Comparison of ENCODE assay signal across 1 cellular context in genomic region chr22:30777589-30777988, GRCh38.
TF ChIP-seq lines count a peak whose summit lies in the region.

No MANE protein-coding gene starts in this region.

TF ChIP-seq in SK-N-SH treated with all-trans-retinoic acid at 6 μM for 48 hours, 23 proteins besides CTCF, POLR2A, EP300 and RAD21 (continued from another document):
- TF ChIP-seq ZNF565 (CRISPR knock-in tag; conservative IDR thresholded peaks at IDR 0.05; ENCODE audit: low read depth): no peak
- no peak for TF ChIP-seq ZFP3 (CRISPR knock-in tag; IDR thresholded peaks at IDR 0.05)
- TF ChIP-seq ZNF8 (CRISPR knock-in tag; IDR thresholded peaks at IDR 0.05): no peak
- no peak for TF ChIP-seq SNAI2 (CRISPR knock-in tag; IDR thresholded peaks at IDR 0.05)
- no peak for TF ChIP-seq POU6F1 (CRISPR knock-in tag; IDR thresholded peaks at IDR 0.05; ENCODE audit: borderline replicate concordance, low read depth)
- no peak for TF ChIP-seq TOX (CRISPR knock-in tag; IDR thresholded peaks at IDR 0.05; ENCODE audit: borderline replicate concordance)
- no peak for TF ChIP-seq ARNTL (CRISPR knock-in tag; IDR thresholded peaks at IDR 0.05; ENCODE audit: borderline replicate concordance, low read depth)
